8 cellular contexts compared by ENCODE assay signal in the genomic region with DNA sequence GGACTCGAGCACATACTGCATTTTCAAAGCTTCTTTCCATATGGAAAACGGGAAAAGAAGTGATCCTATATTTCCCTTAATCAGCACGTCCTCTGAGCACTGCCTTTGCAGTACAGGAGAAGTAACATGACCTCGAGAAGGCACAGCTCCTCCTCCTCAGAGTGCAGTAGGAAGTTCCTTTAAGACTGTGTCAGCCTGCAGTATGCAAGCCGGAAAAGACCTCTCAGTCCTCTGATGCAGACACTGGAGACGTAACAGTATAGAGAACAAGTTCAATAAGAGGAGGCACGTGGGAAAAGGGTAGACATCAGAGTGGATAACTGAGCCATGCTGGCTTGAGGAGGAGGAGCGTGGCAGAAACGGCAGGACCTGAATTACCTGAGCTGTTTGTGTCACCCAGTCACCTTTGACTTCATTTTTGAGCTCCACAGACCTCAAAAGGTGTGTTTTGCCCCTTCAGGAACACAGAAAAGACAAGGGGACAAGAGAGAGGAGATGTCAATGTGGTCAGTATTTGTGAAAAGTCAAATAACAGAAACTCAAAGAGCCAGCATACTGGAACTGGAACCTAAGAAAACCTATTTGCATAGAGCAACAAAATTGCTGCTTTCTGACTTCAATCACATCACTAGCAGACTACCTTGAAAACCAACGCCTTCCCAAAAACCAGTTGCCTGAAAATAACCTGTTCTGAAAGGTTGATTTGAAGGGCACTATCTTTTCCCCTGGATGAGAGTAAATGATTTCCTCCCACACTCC. TPM values are rescaled to one million over a fixed set of nuclear protein-coding genes. Genes with fewer than 3 reads are reported as not detected.
DNase-seq lines count a peak whose midpoint lies in the region; ATAC-seq and TF ChIP-seq lines count a peak whose summit lies in the region.

No MANE protein-coding gene starts in this region.

- no peak overlapping the region for H3K4me3 ChIP-seq in smooth muscle cell

- peak; percentile 67 for DNase-seq in activated CD8-positive, alpha-beta memory T cell treated with anti-CD3 and anti-CD28 coated beads for 24 hours
- DNase-seq in activated CD8-positive, alpha-beta memory T cell treated with anti-CD3 and anti-CD28 coated beads, Interleukin-2, amount 50 U/mL, for 48 hours, result no peak
- DNase-seq in NOMO-1 treated with DMSO at 0.1 percent for 48 hours (lab: John Stamatoyannopoulos, UW; ENCODE audit: unreplicated experiment) (peak; percentile 77), left ventricle myocardium superior (no peak), smooth muscle cell (lab: John Stamatoyannopoulos, UW; ENCODE audit: unreplicated experiment) (no peak), NCI-H1694 (lab: John Stamatoyannopoulos, UW) (no peak)
- peak; percentile 21 for DNase-seq in activated naive CD8-positive, alpha-beta T cell treated with anti-CD3 and anti-CD28 coated beads for 36 hours

- peaks cover 18% of the 10 kb centered on the region for H3K4me1 ChIP-seq in smooth muscle cell (ENCODE audit: low read depth)

- no peak overlapping the region for H3K9ac ChIP-seq in smooth muscle cell (ENCODE audit: low read depth)

- H3K4me3 Mint-ChIP-seq in activated naive CD8-positive, alpha-beta T cell treated with anti-CD3 and anti-CD28 coated beads for 36 hours, result peak overlapping the region; percentile 61

- no peak for TF ChIP-seq CTCF in smooth muscle cell (IDR thresholded peaks at IDR 0.05; ENCODE audit: borderline replicate concordance, insufficient read depth, poor library complexity, severe bottlenecking)

- peak overlapping the region; percentile 29 for H3K27ac ChIP-seq in smooth muscle cell (ENCODE audit: low read depth)

- H3K27me3 Mint-ChIP-seq in activated naive CD8-positive, alpha-beta T cell treated with anti-CD3 and anti-CD28 coated beads for 36 hours, result no peaks in the 10 kb centered on the region

- WGBS in smooth muscle cell (ENCODE audit: low lambda C conversion rate), result 17% methylated on average over 10 of the region's 10 CpGs

- intact Hi-C loops in left ventricle myocardium superior (cut with micrococcal nuclease), result no loop called here

- H2AFZ ChIP-seq in smooth muscle cell (ENCODE audit: low read depth), result no peak overlapping the region

- no peaks in the 10 kb centered on the region for H3K9me3 Mint-ChIP-seq in activated naive CD8-positive, alpha-beta T cell treated with anti-CD3 and anti-CD28 coated beads for 36 hours

- peak overlapping the region; percentile 65 for H3K4me2 ChIP-seq in smooth muscle cell

- H3F3A ChIP-seq in smooth muscle cell (ENCODE audit: low read depth), result no peaks in the 10 kb centered on the region

- no peaks in the 10 kb centered on the region for H3K36me3 ChIP-seq in smooth muscle cell (ENCODE audit: low read depth)

- H4K20me1 ChIP-seq in smooth muscle cell (ENCODE audit: low read depth), result peaks cover 91% of the 10 kb centered on the region

- peaks cover 54% of the 10 kb centered on the region for H3K79me2 ChIP-seq in smooth muscle cell (ENCODE audit: low read depth)

- peak overlapping the region; percentile 94 for H3K27ac Mint-ChIP-seq in activated naive CD8-positive, alpha-beta T cell treated with anti-CD3 and anti-CD28 coated beads for 36 hours

- no peaks in the 10 kb centered on the region for H3K9me3 ChIP-seq in smooth muscle cell (replicated peaks; ENCODE audit: low read depth)

- peak; percentile 66 for ATAC-seq in HG02852 (IDR thresholded peaks at IDR 0.05; ENCODE audit: unreplicated experiment)
- ATAC-seq in left ventricle myocardium superior, result peak; percentile 48

- peaks cover 65% of the 10 kb centered on the region for H3K4me1 Mint-ChIP-seq in activated naive CD8-positive, alpha-beta T cell treated with anti-CD3 and anti-CD28 coated beads for 36 hours

- no peaks in the 10 kb centered on the region for H3K27me3 ChIP-seq in smooth muscle cell (ENCODE audit: low read depth)

- H3K36me3 Mint-ChIP-seq in activated naive CD8-positive, alpha-beta T cell treated with anti-CD3 and anti-CD28 coated beads for 36 hours, result peaks cover 20% of the 10 kb centered on the region

RNA-seq across cellular contexts. Expression of a gene that starts 20.8 kb away (rescaled TPM):
- 10 to 100 TPM; 49.1 to 61.4 TPM for total RNA-seq in activated naive CD8-positive, alpha-beta T cell treated with anti-CD3 and anti-CD28 coated beads for 36 hours
- 33.0 TPM for total RNA-seq in left ventricle myocardium superior
- 18.4 and 21.6 TPM in 2 replicates for total RNA-seq in smooth muscle cell
- 6.6 and 10.2 TPM in 2 replicates for polyA plus RNA-seq in smooth muscle cell

Comparison
In these comparisons a context has a peak if more than half of its experiments do, and no peak if none do; other contexts are left out.
1. DNase-seq: peak in activated CD8-positive, alpha-beta memory T cell treated with anti-CD3 and anti-CD28 coated beads for 24 hours (single experiment), NOMO-1 treated with DMSO at 0.1 percent for 48 hours (single experiment) and activated naive CD8-positive, alpha-beta T cell treated with anti-CD3 and anti-CD28 coated beads for 36 hours (single experiment); none in activated CD8-positive, alpha-beta memory T cell treated with anti-CD3 and anti-CD28 coated beads, Interleukin-2, amount 50 U/mL, for 48 hours (single experiment), left ventricle myocardium superior (single experiment), smooth muscle cell (single experiment) and NCI-H1694 (single experiment).